ENCODE assay signal across 30 cellular contexts in genomic region chr20:57457243-57457761, GRCh38.
DNase-seq lines count a peak whose midpoint lies in the region; ATAC-seq, FAIRE-seq and TF ChIP-seq lines count a peak whose summit lies in the region.
"Had no signal": no experiment of that assay in that cellular context is flagged by ENCODE, and none has a peak within 500 bp of the region (broad histone marks: within the 10 kb centered on the region; RNA-seq: fewer than 3 reads in every experiment).

No MANE protein-coding gene starts in this region.

- CTCF ChIA-PET in H1 (lab: Charles Lee; ENCODE audit: partially characterized antibody), result interaction anchor here (1.0 kb wide), 1 partner anchor 36 kb away, joined by 3 read pairs; no protein-coding TSS in a partner anchor

- no peak for ATAC-seq in HG03280 (IDR thresholded peaks at IDR 0.05; ENCODE audit: unreplicated experiment)
- no peak for ATAC-seq in HG03135 (IDR thresholded peaks at IDR 0.05; ENCODE audit: unreplicated experiment)
- ATAC-seq: CD8-positive, alpha-beta T cell; foreskin keratinocyte; natural killer cell; stimulated activated memory B cell treated with anti-CD40 and anti-IgM and Interleukin-4, amounts not matched to agents 10 μg/mL and 1 μg/mL and 100 μg/mL, for 72 hours had no signal

- peak overlapping the region in 1 of 11 experiments; percentile 31; a peak in 2 of 22 replicates for H3K9ac ChIP-seq in BLaER1 treated with 17β-estradiol and CSF1 and Interleukin-3, amounts not matched to agents 10 nM and 100 nM
- H3K9ac ChIP-seq in H1 (replicated peaks in 1 of 4; ENCODE audit: extremely low read depth in 1 of 4, low read depth in 3 of 4, low read length in 3 of 4), result no peak overlapping the region
- H3K9ac ChIP-seq: parathyroid adenoma had no signal

- WGBS in H1 (ENCODE audit: extremely low coverage in 1 of 2, insufficient coverage in 1 of 2, insufficient read length in 1 of 2, insufficient replicate concordance in 2 of 2, low coverage in 1 of 2, low lambda C conversion rate in 2 of 2, missing lambda C conversion rate in 1 of 2), 2 experiments, result 89% methylated on average over 9 of the region's 9 CpGs; no CpG with 5 or more reads in 1 of the 2 experiments

- H3K4me2 ChIP-seq in BLaER1 treated with 17β-estradiol and CSF1 and Interleukin-3, amounts not matched to agents 10 nM and 100 nM, result peak overlapping the region in 8 of 11 experiments; percentile 3 to 98 (median 44); a peak in 10 of 22 replicates
- no peak overlapping the region for H3K4me2 ChIP-seq in H1 (ENCODE audit: insufficient read depth in 1 of 2, low read depth in 2 of 2, low read length in 2 of 2)

- POLR2A ChIA-PET in H1 (lab: Charles Lee; ENCODE audit: partially characterized antibody), result interaction anchor here (0.6 to 1.0 kb wide), 2 partner anchors 11 to 37 kb away, joined by 3 read pairs; no protein-coding TSS in a partner anchor

- no peak for DNase-seq in H1 (ENCODE audit: low read depth in 1 of 2, low spot score in 2 of 2)
- DNase-seq in midbrain (lab: John Stamatoyannopoulos, UW), result peak; percentile 42
- no peak for DNase-seq in OCI-M2 (lab: John Stamatoyannopoulos, UW; ENCODE audit: unreplicated experiment)
- DNase-seq: activated CD4-positive, alpha-beta memory T cell treated with anti-CD3 and anti-CD28 coated beads for 36 hours; activated gamma-delta T cell treated with Interleukin-2 at 50 U/mL for 16 hours; activated T-cell treated with anti-CD3 and anti-CD28 coated beads for 4 hours; CD8-positive, alpha-beta T cell; DMS79; foreskin keratinocyte; hippocampal formation; mesenchymal stem cell; natural killer cell; NCI-H146; NCI-H2171; NCI-H69; OCI-M1; SJCRH30; stimulated activated CD4-positive, alpha-beta T cell treated with anti-CD3 and anti-CD28 coated beads, Interleukin-1b, Interleukin-23, amount 100 ng/mL, for 48 hours had no signal

- no peaks in the 10 kb centered on the region for H3K36me3 ChIP-seq in BLaER1 treated with 17β-estradiol and CSF1 and Interleukin-3, amounts not matched to agents 10 nM and 100 nM
- H3K36me3 ChIP-seq in H1 (ENCODE audit: control insufficient read depth in 2 of 4, insufficient read depth in 4 of 4, low read length in 3 of 4), result no peaks in the 10 kb centered on the region
- H3K36me3 ChIP-seq: HAP-1, SJCRH30, thoracic aorta had no signal

- H4K20me1 ChIP-seq in BLaER1 treated with 17β-estradiol and CSF1 and Interleukin-3, amounts not matched to agents 10 nM and 100 nM, result no peaks in the 10 kb centered on the region
- H4K20me1 ChIP-seq in H1 (replicated peaks in 1 of 2; ENCODE audit: control insufficient read depth in 1 of 2, insufficient read depth in 2 of 2, low read length in 2 of 2), result no peaks in the 10 kb centered on the region

- 0 out of 2 replicates have a peak overlapping the region, but pooled peaks have one; percentile 76 for H2BK12ac ChIP-seq in H1 (ENCODE audit: low read depth, low read length)

- peak overlapping the region; percentile 0; the same call in 1 of the 2 replicates for H2BK15ac ChIP-seq in H1 (ENCODE audit: low read length)

- no peak overlapping the region for H2BK120ac ChIP-seq in H1 (replicated peaks; ENCODE audit: low read depth, low read length)

- H3K9me3 ChIP-seq in BLaER1 treated with 17β-estradiol and CSF1 and Interleukin-3, amounts not matched to agents 10 nM and 100 nM (replicated peaks in 1 of 11), result peaks cover 0 to 13% (median 0%) of the 10 kb centered on the region in 11 experiments; a peak in 4 of 22 replicates
- no peaks in the 10 kb centered on the region; a peak in 1 of 4 replicates for H3K9me3 ChIP-seq in H1 (ENCODE audit: insufficient read depth in 2 of 2, low read depth in 1 of 2, low read length in 1 of 2)
- H3K9me3 ChIP-seq: HAP-1, SJCRH30, thoracic aorta had no signal

- H3K56ac ChIP-seq in H1 (replicated peaks; ENCODE audit: insufficient read length, low read depth, low read length), result no peak overlapping the region

- H2AFZ ChIP-seq in H1 (ENCODE audit: low read length), result no peak overlapping the region
- H2AFZ ChIP-seq: parathyroid adenoma had no signal

- H3K27me3 ChIP-seq in BLaER1 treated with 17β-estradiol and CSF1 and Interleukin-3, amounts not matched to agents 10 nM and 100 nM, result no peaks in the 10 kb centered on the region
- H3K27me3 ChIP-seq in H1 (replicated peaks in 1 of 4; ENCODE audit: control insufficient read depth in 3 of 4, extremely low read depth in 1 of 4, insufficient read depth in 3 of 4, low read length in 3 of 4), result no peaks in the 10 kb centered on the region
- H3K27me3 ChIP-seq: SJCRH30 had no signal

- no peaks in the 10 kb centered on the region for H3K79me1 ChIP-seq in H1 (ENCODE audit: low read depth, low read length)

- H4K91ac ChIP-seq in H1 (replicated peaks; ENCODE audit: insufficient read length, low read length), result peak overlapping the region; percentile 41

- H3K27ac ChIP-seq in BLaER1 treated with 17β-estradiol and CSF1 and Interleukin-3, amounts not matched to agents 10 nM and 100 nM, result peak overlapping the region in 9 of 11 experiments; percentile 13 to 99 (median 98); a peak in 13 of 22 replicates
- no peak overlapping the region for H3K27ac ChIP-seq in H1 (ENCODE audit: low read depth, low read length)
- H3K27ac ChIP-seq: foreskin keratinocyte, parathyroid adenoma, SJCRH30, thoracic aorta, VCaP had no signal

- no peaks in the 10 kb centered on the region for H3K23me2 ChIP-seq in H1 (ENCODE audit: low read depth, low read length)

- H3K18ac ChIP-seq in H1 (ENCODE audit: extremely low read depth, low read length), result no peak overlapping the region

- H3K4ac ChIP-seq in H1 (replicated peaks; ENCODE audit: insufficient read length, low read depth, low read length), result peak overlapping the region; percentile 8

- no peak overlapping the region for H3K23ac ChIP-seq in H1 (ENCODE audit: insufficient read length)

- 0 out of 2 replicates have a peak overlapping the region, but pooled peaks have one; percentile 36 for H2BK20ac ChIP-seq in H1 (ENCODE audit: low read length)

- TF ChIP-seq EP300 in Ishikawa (IDR thresholded peaks at IDR 0.05; ENCODE audit: borderline replicate concordance) (no peak), H1 (IDR thresholded peaks at IDR 0.05; ENCODE audit: borderline replicate concordance in 1 of 2, low read depth in 2 of 2, low read length in 2 of 2) (no peak)

- 0 out of 2 replicates have a peak overlapping the region, but pooled peaks have one; percentile 11 for H2BK5ac ChIP-seq in H1 (ENCODE audit: low read depth, low read length)

- no peak overlapping the region for H4K8ac ChIP-seq in H1 (ENCODE audit: extremely low read depth, insufficient read depth, low read length)

- no peak for TF ChIP-seq POLR2A in H1 (IDR thresholded peaks at IDR 0.05; ENCODE audit: control extremely low read depth in 1 of 2, low read depth in 2 of 2, low read length in 2 of 2)

- H4K5ac ChIP-seq in H1 (ENCODE audit: insufficient read length, low read depth, low read length), result no peak overlapping the region

- TF ChIP-seq RAD21 in Ishikawa (IDR thresholded peaks at IDR 0.05; ENCODE audit: low read depth) (no peak), H1 (IDR thresholded peaks at IDR 0.05 in 1 of 2, conservative IDR thresholded peaks at IDR 0.05 in 1 of 2; ENCODE audit: low read depth in 2 of 2, low read length in 2 of 2) (no peak)

- TF ChIP-seq CTCF in H1 (IDR thresholded peaks at IDR 0.05; ENCODE audit: control extremely low read depth in 1 of 3, insufficient read depth in 1 of 3, low read depth in 1 of 3, low read length in 3 of 3), result no peak

- FAIRE-seq in H1 (lab: Jason Lieb, UNC), result no peak
- FAIRE-seq: bronchial epithelial cell, keratinocyte had no signal

- H3K14ac ChIP-seq in H1 (ENCODE audit: insufficient read length), result no peak overlapping the region

- H2AK5ac ChIP-seq in H1 (ENCODE audit: low read depth, low read length), result no peak overlapping the region

- H3K4me1 ChIP-seq in BLaER1 treated with 17β-estradiol and CSF1 and Interleukin-3, amounts not matched to agents 10 nM and 100 nM, result peaks cover 59 to 99% (median 89%) of the 10 kb centered on the region in 10 experiments
- peaks cover 0 to 2% (median 0%) of the 10 kb centered on the region in 4 experiments; a peak in 1 of 7 replicates for H3K4me1 ChIP-seq in H1 (replicated peaks in 1 of 4; ENCODE audit: control insufficient read depth in 3 of 4, insufficient read depth in 4 of 4, low read length in 3 of 4)
- H3K4me1 ChIP-seq: foreskin keratinocyte, HAP-1, parathyroid adenoma had no signal

- no peaks in the 10 kb centered on the region for H3K79me2 ChIP-seq in H1 (ENCODE audit: control insufficient read depth in 1 of 2, insufficient read depth in 2 of 2, low read length in 2 of 2)
- H3K79me2 ChIP-seq: parathyroid adenoma had no signal

- no peak overlapping the region for H3K4me3 ChIP-seq in BLaER1 treated with 17β-estradiol and CSF1 and Interleukin-3, amounts not matched to agents 10 nM and 100 nM
- H3K4me3 ChIP-seq in H1 (ENCODE audit: extremely low read depth in 1 of 4, insufficient read depth in 2 of 4, low read depth in 3 of 4, low read length in 4 of 4), result no peak overlapping the region
- H3K4me3 ChIP-seq: dorsolateral prefrontal cortex, HAP-1, SJCRH30, thoracic aorta had no signal

TF ChIP-seq in Ishikawa, 13 proteins besides CTCF, POLR2A, EP300 and RAD21:
- TF ChIP-seq TCF12 (IDR thresholded peaks at IDR 0.05; ENCODE audit: low read depth) (no peak), FOXM1 (IDR thresholded peaks at IDR 0.05; ENCODE audit: borderline replicate concordance, low read depth) (no peak)
- TF ChIP-seq, protein P1, sequence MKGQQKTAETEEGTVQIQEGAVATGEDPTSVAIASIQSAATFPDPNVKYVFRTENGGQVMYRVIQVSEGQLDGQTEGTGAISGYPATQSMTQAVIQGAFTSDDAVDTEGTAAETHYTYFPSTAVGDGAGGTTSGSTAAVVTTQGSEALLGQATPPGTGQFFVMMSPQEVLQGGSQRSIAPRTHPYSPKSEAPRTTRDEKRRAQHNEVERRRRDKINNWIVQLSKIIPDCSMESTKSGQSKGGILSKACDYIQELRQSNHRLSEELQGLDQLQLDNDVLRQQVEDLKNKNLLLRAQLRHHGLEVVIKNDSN (IDR thresholded peaks at IDR 0.05), result peak; percentile 58

TF ChIP-seq in H1, 55 proteins besides CTCF, POLR2A, EP300 and RAD21:
- TF ChIP-seq SP2 (IDR thresholded peaks at IDR 0.05; ENCODE audit: low read length) (no peak), TBP (IDR thresholded peaks at IDR 0.05; ENCODE audit: low read depth, low read length) (0 out of 2 replicates have a peak, but pooled peaks have one; percentile 27)

Comparison
In these comparisons a context has a peak if more than half of its experiments do, and no peak if none do; other contexts are left out.
1. H3K4me2 ChIP-seq: peak in BLaER1 treated with 17β-estradiol and CSF1 and Interleukin-3, amounts not matched to agents 10 nM and 100 nM (8 of 11); none in H1 (0 of 2).